In the genomic region with DNA sequence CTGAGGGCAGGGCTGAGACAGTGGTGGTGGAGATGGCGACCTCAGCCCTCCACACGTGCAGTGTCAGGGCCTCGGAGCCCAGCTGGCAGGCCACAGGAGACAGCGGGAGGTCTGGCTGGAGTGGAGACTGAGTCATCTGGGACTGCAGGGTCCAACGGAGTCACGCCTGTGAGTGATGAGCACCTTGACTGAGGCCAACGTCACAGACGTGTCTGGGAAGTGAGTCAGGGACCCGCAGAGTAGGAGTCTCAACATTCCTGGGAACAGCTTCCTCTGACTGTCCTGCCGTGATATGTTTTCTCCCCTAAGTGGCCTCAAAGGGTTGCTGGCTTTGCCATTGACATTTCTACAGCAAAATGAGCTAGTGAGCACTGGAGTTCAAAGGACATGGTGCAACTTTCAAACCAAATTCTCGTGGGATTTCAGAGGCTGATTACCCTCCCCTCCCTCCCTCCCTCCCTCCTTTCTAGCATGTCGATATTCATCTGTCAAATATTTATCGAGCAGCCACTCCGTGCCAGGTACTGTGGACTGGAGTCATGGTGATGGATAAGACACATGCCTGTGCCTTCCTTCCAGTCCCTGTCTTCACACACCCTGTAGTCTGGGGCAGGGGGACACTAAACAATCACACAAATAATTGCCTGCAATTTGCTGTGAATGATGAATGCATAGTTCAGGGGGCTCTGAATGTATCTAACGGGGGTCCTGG, we compare ENCODE assay signal across 11 cellular contexts. TPM values are rescaled to one million over a fixed set of nuclear protein-coding genes. Genes with fewer than 3 reads are reported as not detected.
DNase-seq lines count a peak whose midpoint lies in the region; ATAC-seq, FAIRE-seq and TF ChIP-seq lines count a peak whose summit lies in the region.
"Had no signal": no experiment of that assay in that cellular context is flagged by ENCODE, and none has a peak within 500 bp of the region (broad histone marks: within the 10 kb centered on the region; RNA-seq: fewer than 3 reads in every experiment).

No MANE protein-coding gene starts in this region.

- H3K27ac ChIP-seq in HepG2 (ENCODE audit: extremely low read length, insufficient read depth, low read length): peak overlapping the region; percentile 17

- ATAC-seq in HepG2: peak; percentile 64
- no peak for ATAC-seq in left lobe of liver

- intact Hi-C loops in HepG2 (cut with micrococcal nuclease; ENCODE audit: unreplicated experiment): loop anchor here (2.0 kb wide), 1 partner anchor 53 kb away; the partner anchor contains the start of gene AMOTL2

- CTCF ChIA-PET in HepG2 (lab: Yijun Ruan, JAX; ENCODE audit: low intra/inter-chr PET ratio, low total read pairs): no interaction called here

- peak; percentile 100 for DNase-seq in A172 (ENCODE audit: low spot score)
- peak; percentile 99 for DNase-seq in HFFc6
- DNase-seq in astrocyte of the hippocampus (ENCODE audit: low read depth, low spot score): peak; percentile 98
- DNase-seq in HepG2 (ENCODE audit: low spot score): peak; percentile 75
- no peak for DNase-seq in GM13977 (ENCODE audit: low spot score)
- DNase-seq in left lobe of liver (ENCODE audit: low spot score): no peak
- DNase-seq in globus pallidus (ENCODE audit: low spot score): no peak
- no peak for DNase-seq in T-helper 1 cell
- DNase-seq: activated T-cell treated with anti-CD3 and anti-CD28 coated beads for 4 hours; CD4-positive, alpha-beta memory T cell; NCI-H1436 treated with DMSO at 0.1 percent for 48 hours had no signal

- H3K27me3 Mint-ChIP-seq in HFFc6 (ENCODE audit: insufficient read depth): peaks cover 4% of the 10 kb centered on the region

- H3K9ac ChIP-seq in HepG2 (ENCODE audit: insufficient read depth, low read depth, low read length): peak overlapping the region; percentile 36; the same call in 1 of the 2 replicates

- no peaks in the 10 kb centered on the region for H4K20me1 ChIP-seq in HepG2 (ENCODE audit: insufficient read depth, low read length)

- no peak; a peak in 1 of 4 replicates for TF ChIP-seq EP300 in HepG2 (IDR thresholded peaks at IDR 0.05; ENCODE audit: low read depth in 2 of 2, low read length in 2 of 2)
- TF ChIP-seq EP300 in HepG2 (CRISPR knock-in tag; IDR thresholded peaks at IDR 0.05; ENCODE audit: borderline replicate concordance): no peak

- peaks cover 65% of the 10 kb centered on the region for H3K4me1 Mint-ChIP-seq in HFFc6 (ENCODE audit: low read depth)
- H3K4me1 Mint-ChIP-seq: CD4-positive, alpha-beta memory T cell had no signal

- WGBS in HepG2 (ENCODE audit: low lambda C conversion rate): 13% methylated on average over 8 of the region's 15 CpGs

- H3K27me3 ChIP-seq in HepG2 (ENCODE audit: control insufficient read depth in 1 of 2, insufficient read depth in 2 of 2, low read length in 2 of 2): no peaks in the 10 kb centered on the region; a peak in 1 of 5 replicates

- FAIRE-seq in HepG2 (lab: Jason Lieb, UNC): peak; percentile 66

- no peaks in the 10 kb centered on the region for H3K36me3 Mint-ChIP-seq in HFFc6 (ENCODE audit: low read depth)
- H3K36me3 Mint-ChIP-seq: CD4-positive, alpha-beta memory T cell had no signal

- TF ChIP-seq POLR2A in HepG2 (IDR thresholded peaks at IDR 0.05; ENCODE audit: insufficient read depth in 1 of 2, low read depth in 2 of 2, low read length in 2 of 2): no peak

- H3K9me3 Mint-ChIP-seq in HFFc6: no peaks in the 10 kb centered on the region

- peak overlapping the region; percentile 100 for H3K27ac Mint-ChIP-seq in HFFc6
- H3K27ac Mint-ChIP-seq: CD4-positive, alpha-beta memory T cell had no signal

- H2AFZ ChIP-seq in HepG2 (ENCODE audit: low read length): no peak overlapping the region

- peak overlapping the region; percentile 80 for H3K4me2 ChIP-seq in HepG2 (ENCODE audit: low read depth, low read length)

- no peaks in the 10 kb centered on the region for H3K36me3 ChIP-seq in HepG2 (replicated peaks in 1 of 2; ENCODE audit: control insufficient read depth in 1 of 2, insufficient read depth in 2 of 2, low read length in 2 of 2)

- in situ Hi-C loops in HepG2 (cut with HindIII; ENCODE audit: extremely low pct_ligation_motif_present, low pct_unique_long_range_greater_than_20kb): no loop called here
- in situ Hi-C loops in GM13977 (cut with MboI; ENCODE audit: low pct_unique_long_range_greater_than_20kb, low sequenced_read_pairs, unreplicated experiment): no loop called here

- no peaks in the 10 kb centered on the region for H3K79me2 ChIP-seq in HepG2 (ENCODE audit: insufficient read depth, low read length)

- peak overlapping the region; percentile 75 for H3K4me3 Mint-ChIP-seq in HFFc6
- H3K4me3 Mint-ChIP-seq: CD4-positive, alpha-beta memory T cell had no signal

- TF ChIP-seq RAD21 in HepG2 (CRISPR knock-in tag; IDR thresholded peaks at IDR 0.05): no peak

- peaks cover 59% of the 10 kb centered on the region for H3K4me1 ChIP-seq in HepG2 (ENCODE audit: insufficient read depth, low read length)

- H3K9me3 ChIP-seq in HepG2 (ENCODE audit: low read length): no peaks in the 10 kb centered on the region

- H3K4me3 ChIP-seq in HepG2 (replicated peaks in 1 of 3; ENCODE audit: insufficient read depth in 1 of 3, low read depth in 2 of 3, low read length in 3 of 3): peak overlapping the region in 2 of 3 experiments; percentile 8 to 58; a peak in 3 of 6 replicates

- BruUV-seq in HepG2 (replicated peaks; lab: Mats Ljungman, UMichigan): no TSS peak

- POLR2A ChIA-PET in HepG2 (lab: Yijun Ruan, JAX): interaction anchor here (1.3 to 2.0 kb wide), 2 partner anchors 53 to 58 kb away, joined by 10 to 15 read pairs; partner anchors contain the start of genes AMOTL2, ANAPC13 and CEP63

- TF ChIP-seq CTCF in HFFc6 (IDR thresholded peaks at IDR 0.05) (peak; percentile 24; the same call in 1 of the 2 replicates), HepG2 (CRISPR knock-in tag; IDR thresholded peaks at IDR 0.05) (no peak), GM13977 (IDR thresholded peaks at IDR 0.05; ENCODE audit: extremely low read depth, insufficient read depth, missing control alignments) (no peak)

RNA-seq across cellular contexts. Expression of gene AMOTL2, which starts 53.3 kb away (rescaled TPM):
- total RNA-seq in A172 (2014; rRNA removed; shearing (Covaris generic)): 168 and 182 TPM in 2 replicates
- total RNA-seq in HFFc6 (2021; fragmentation: NEBNext Ultra II Directional; extraction: Animal tissue kit (Norgen Biotek cat#: 25700)): 100 to 1,000 TPM; 244 to 311 (median 274) TPM
- total RNA-seq in HepG2 (2016; rRNA removed; fragmentation: Illumina TruSeq; extraction: Trizol) (11.5 and 17.3 TPM in 2 replicates), left lobe of liver (26.8 TPM)
- total RNA-seq in HepG2 (2016; cell fraction: cytosol; rRNA removed; fragmentation: Illumina TruSeq; extraction: Trizol; ENCODE audit: low read depth): 1.3 and 1.8 TPM in 2 replicates
- total RNA-seq in HepG2 (2016; cell fraction: insoluble cytoplasmic fraction; rRNA removed; fragmentation: Illumina TruSeq; extraction: Trizol): 10.0 and 18.3 TPM in 2 replicates
- total RNA-seq in HepG2 (2016; cell fraction: membrane; rRNA removed; fragmentation: Illumina TruSeq; extraction: Trizol): 5.3 and 5.6 TPM in 2 replicates
- total RNA-seq in HepG2 (2016; cell fraction: nucleus; rRNA removed; fragmentation: Illumina TruSeq; extraction: Trizol): 25.6 and 30.4 TPM in 2 replicates
- 14.0 and 18.5 TPM in 2 replicates for polyA plus RNA-seq in HepG2 (2011; rRNA removed)
- polyA plus RNA-seq in HepG2 (2011; cell fraction: cytosol; rRNA removed): 7.7 and 10.7 TPM in 2 replicates
- polyA plus RNA-seq in HepG2 (2011; cell fraction: nucleus; rRNA removed): 39.3 and 76.1 TPM in 2 replicates
- 5.4 and 7.4 TPM in 2 replicates for polyA plus RNA-seq in HepG2 (2012)
- 0.38 and 0.55 TPM in 2 replicates for polyA plus RNA-seq in HepG2 (2016; cell fraction: cytosol; fragmentation: Illumina TruSeq; extraction: Trizol; ENCODE audit: low read depth)
- polyA plus RNA-seq in HepG2 (2016; cell fraction: insoluble cytoplasmic fraction; fragmentation: Illumina TruSeq; extraction: Trizol; ENCODE audit: low read depth): 8.6 and 12.7 TPM in 2 replicates
- 1.5 and 1.7 TPM in 2 replicates for polyA plus RNA-seq in HepG2 (2016; cell fraction: membrane; fragmentation: Illumina TruSeq; extraction: Trizol; ENCODE audit: low read depth)
- 19.3 and 21.2 TPM in 2 replicates for polyA plus RNA-seq in HepG2 (2016; cell fraction: nucleus; fragmentation: Illumina TruSeq; extraction: Trizol; ENCODE audit: insufficient read depth, low read depth)
- polyA minus RNA-seq in HepG2 (2011; rRNA and poly(A)+ RNA removed; ENCODE audit: low replicate concordance): 47.5 and 50.2 TPM in 2 replicates
- 12.3 and 13.8 TPM in 2 replicates for polyA minus RNA-seq in HepG2 (2011; cell fraction: cytosol; rRNA and poly(A)+ RNA removed)
- 44.1 and 53.9 TPM in 2 replicates for polyA minus RNA-seq in HepG2 (2011; cell fraction: nucleus; rRNA and poly(A)+ RNA removed)

RNA-seq across cellular contexts. Expression of gene ANAPC13, which starts 58.2 kb away (rescaled TPM):
- total RNA-seq in A172 (2014; rRNA removed; shearing (Covaris generic)): 123 and 171 TPM in 2 replicates
- total RNA-seq in HFFc6 (2021; fragmentation: NEBNext Ultra II Directional; extraction: Animal tissue kit (Norgen Biotek cat#: 25700)): 100 to 1,000 TPM; 123 to 152 (median 137) TPM
- total RNA-seq in HepG2 (2016; rRNA removed; fragmentation: Illumina TruSeq; extraction: Trizol): 69.1 and 95.1 TPM in 2 replicates
- 28.8 and 29.6 TPM in 2 replicates for total RNA-seq in HepG2 (2016; cell fraction: cytosol; rRNA removed; fragmentation: Illumina TruSeq; extraction: Trizol; ENCODE audit: low read depth)
- 65.5 and 97.5 TPM in 2 replicates for total RNA-seq in HepG2 (2016; cell fraction: insoluble cytoplasmic fraction; rRNA removed; fragmentation: Illumina TruSeq; extraction: Trizol)
- 66.9 and 68.5 TPM in 2 replicates for total RNA-seq in HepG2 (2016; cell fraction: membrane; rRNA removed; fragmentation: Illumina TruSeq; extraction: Trizol)
- 35.2 and 41.2 TPM in 2 replicates for total RNA-seq in HepG2 (2016; cell fraction: nucleus; rRNA removed; fragmentation: Illumina TruSeq; extraction: Trizol)
- polyA plus RNA-seq in HepG2 (2011; rRNA removed): 30.1 and 48.7 TPM in 2 replicates
- polyA plus RNA-seq in HepG2 (2011; cell fraction: cytosol; rRNA removed): 25.8 and 39.9 TPM in 2 replicates
- 8.8 and 11.8 TPM in 2 replicates for polyA plus RNA-seq in HepG2 (2011; cell fraction: nucleus; rRNA removed)
- 49.7 and 63.1 TPM in 2 replicates for polyA plus RNA-seq in HepG2 (2012)
- 39.1 and 56.3 TPM in 2 replicates for polyA plus RNA-seq in HepG2 (2016; cell fraction: cytosol; fragmentation: Illumina TruSeq; extraction: Trizol; ENCODE audit: low read depth)
- 131 and 136 TPM in 2 replicates for polyA plus RNA-seq in HepG2 (2016; cell fraction: insoluble cytoplasmic fraction; fragmentation: Illumina TruSeq; extraction: Trizol; ENCODE audit: low read depth)
- 79.6 and 85.2 TPM in 2 replicates for polyA plus RNA-seq in HepG2 (2016; cell fraction: membrane; fragmentation: Illumina TruSeq; extraction: Trizol; ENCODE audit: low read depth)
- 57.6 and 59.2 TPM in 2 replicates for polyA plus RNA-seq in HepG2 (2016; cell fraction: nucleus; fragmentation: Illumina TruSeq; extraction: Trizol; ENCODE audit: insufficient read depth, low read depth)
- 7.5 and 12.4 TPM in 2 replicates for polyA minus RNA-seq in HepG2 (2011; rRNA and poly(A)+ RNA removed; ENCODE audit: low replicate concordance)
- polyA minus RNA-seq in HepG2 (2011; cell fraction: cytosol; rRNA and poly(A)+ RNA removed): 15.1 and 18.6 TPM in 2 replicates
- polyA minus RNA-seq in HepG2 (2011; cell fraction: nucleus; rRNA and poly(A)+ RNA removed): 26.4 and 28.3 TPM in 2 replicates
- 25.4 TPM for total RNA-seq in left lobe of liver

RNA-seq across cellular contexts. Expression of gene CEP63, which starts 58.3 kb away (rescaled TPM):
- total RNA-seq in A172 (2014; rRNA removed; shearing (Covaris generic)): 26.2 and 27.8 TPM in 2 replicates
- 10 to 100 TPM; 17.3 to 23.3 (median 21.3) TPM for total RNA-seq in HFFc6 (2021; fragmentation: NEBNext Ultra II Directional; extraction: Animal tissue kit (Norgen Biotek cat#: 25700))
- total RNA-seq in HepG2 (2016; rRNA removed; fragmentation: Illumina TruSeq; extraction: Trizol) (18.4 and 25.6 TPM in 2 replicates), left lobe of liver (9.6 TPM)
- 7.5 and 9.5 TPM in 2 replicates for total RNA-seq in HepG2 (2016; cell fraction: cytosol; rRNA removed; fragmentation: Illumina TruSeq; extraction: Trizol; ENCODE audit: low read depth)
- total RNA-seq in HepG2 (2016; cell fraction: insoluble cytoplasmic fraction; rRNA removed; fragmentation: Illumina TruSeq; extraction: Trizol): 19.5 and 23.0 TPM in 2 replicates
- 16.9 and 19.2 TPM in 2 replicates for total RNA-seq in HepG2 (2016; cell fraction: membrane; rRNA removed; fragmentation: Illumina TruSeq; extraction: Trizol)
- total RNA-seq in HepG2 (2016; cell fraction: nucleus; rRNA removed; fragmentation: Illumina TruSeq; extraction: Trizol): 15.5 and 17.1 TPM in 2 replicates
- 7.0 and 7.2 TPM in 2 replicates for polyA plus RNA-seq in HepG2 (2011; rRNA removed)
- polyA plus RNA-seq in HepG2 (2011; cell fraction: cytosol; rRNA removed): 2.9 and 4.4 TPM in 2 replicates
- polyA plus RNA-seq in HepG2 (2011; cell fraction: nucleus; rRNA removed): 4.1 and 20.5 TPM in 2 replicates
- polyA plus RNA-seq in HepG2 (2012): 16.1 and 22.5 TPM in 2 replicates
- polyA plus RNA-seq in HepG2 (2016; cell fraction: cytosol; fragmentation: Illumina TruSeq; extraction: Trizol; ENCODE audit: low read depth): 7.0 and 8.2 TPM in 2 replicates
- 26.6 and 31.1 TPM in 2 replicates for polyA plus RNA-seq in HepG2 (2016; cell fraction: insoluble cytoplasmic fraction; fragmentation: Illumina TruSeq; extraction: Trizol; ENCODE audit: low read depth)
- 13.3 and 15.5 TPM in 2 replicates for polyA plus RNA-seq in HepG2 (2016; cell fraction: membrane; fragmentation: Illumina TruSeq; extraction: Trizol; ENCODE audit: low read depth)
- polyA plus RNA-seq in HepG2 (2016; cell fraction: nucleus; fragmentation: Illumina TruSeq; extraction: Trizol; ENCODE audit: insufficient read depth, low read depth): 21.6 and 23.0 TPM in 2 replicates
- polyA minus RNA-seq in HepG2 (2011; rRNA and poly(A)+ RNA removed; ENCODE audit: low replicate concordance): 7.3 and 7.5 TPM in 2 replicates
- 4.5 and 5.5 TPM in 2 replicates for polyA minus RNA-seq in HepG2 (2011; cell fraction: cytosol; rRNA and poly(A)+ RNA removed)
- polyA minus RNA-seq in HepG2 (2011; cell fraction: nucleus; rRNA and poly(A)+ RNA removed): 32.3 and 43.6 TPM in 2 replicates

Comparison
In these comparisons a context has a peak if more than half of its experiments do, and no peak if none do; other contexts are left out.
1. DNase-seq: peak in A172 (single experiment), HFFc6 (single experiment), astrocyte of the hippocampus (single experiment) and HepG2 (single experiment); none in GM13977 (single experiment), left lobe of liver (single experiment), globus pallidus (single experiment) and T-helper 1 cell (0 of 5).